Comparison of ENCODE assay signal across 12 cellular contexts in genomic region chr15:60573936-60574335, GRCh38.
A peak's percentile ranks its signal among the peaks of the same experiment; 100 is the strongest.
DNase-seq lines count a peak whose midpoint lies in the region; ATAC-seq, FAIRE-seq and TF ChIP-seq lines count a peak whose summit lies in the region.
"Had no signal": no experiment of that assay in that cellular context is flagged by ENCODE, and none has a peak within 500 bp of the region (broad histone marks: within the 10 kb centered on the region; RNA-seq: fewer than 3 reads in every experiment).

No MANE protein-coding gene starts in this region.

- H3K9me3 ChIP-seq in OCI-LY3 (ENCODE audit: insufficient read depth, low read length): no peaks in the 10 kb centered on the region
- H3K9me3 ChIP-seq in esophagus muscularis mucosa: no peaks in the 10 kb centered on the region

- peaks cover 29% of the 10 kb centered on the region for H3K4me1 ChIP-seq in OCI-LY3 (ENCODE audit: low read length)
- H3K4me1 ChIP-seq in esophagus muscularis mucosa: peaks cover 20 to 83% (median 63%) of the 10 kb centered on the region in 4 donors

- TF ChIP-seq CTCF in OCI-LY3 (IDR thresholded peaks at IDR 0.05; ENCODE audit: low read depth, low read length) (no peak), brain microvascular endothelial cell (IDR thresholded peaks at IDR 0.05; ENCODE audit: low read depth, low read length, missing control alignments) (no peak), esophagus muscularis mucosa (IDR thresholded peaks at IDR 0.05) (no peak)

- WGBS in esophagus muscularis mucosa: 96% methylated on average over 6 of the region's 6 CpGs

- peak overlapping the region; percentile 39 for H3K27ac Mint-ChIP-seq in central memory CD8-positive, alpha-beta T cell (ENCODE audit: low read depth)
- H3K27ac Mint-ChIP-seq: dendritic cell treated with granulocyte-macrophage colony-stimulating factor and Interleukin-4, amounts not matched to agents 40 ng/mL and 50 ng/mL, for 4 days had no signal

- H3K36me3 Mint-ChIP-seq in central memory CD8-positive, alpha-beta T cell (ENCODE audit: insufficient read depth): peaks cover 33% of the 10 kb centered on the region

- in situ Hi-C loops in brain microvascular endothelial cell (cut with HindIII; ENCODE audit: low pct_ligation_motif_present, low sequenced_read_pairs): no loop called here

- H3K27me3 ChIP-seq in OCI-LY3 (ENCODE audit: low read depth, low read length): peaks cover 72% of the 10 kb centered on the region
- no peaks in the 10 kb centered on the region for H3K27me3 ChIP-seq in brain microvascular endothelial cell (replicated peaks)
- H3K27me3 ChIP-seq in esophagus muscularis mucosa: no peaks in the 10 kb centered on the region

- H3K9ac ChIP-seq in OCI-LY3 (ENCODE audit: low read length): no peak overlapping the region
- H3K9ac ChIP-seq: parathyroid adenoma had no signal

- H3K4me3 Mint-ChIP-seq in central memory CD8-positive, alpha-beta T cell: peak overlapping the region; percentile 24
- H3K4me3 Mint-ChIP-seq: dendritic cell treated with granulocyte-macrophage colony-stimulating factor and Interleukin-4, amounts not matched to agents 40 ng/mL and 50 ng/mL, for 4 days had no signal

- no peak overlapping the region for H2AFZ ChIP-seq in OCI-LY3 (ENCODE audit: low read depth, low read length)
- H2AFZ ChIP-seq: parathyroid adenoma had no signal

- no peaks in the 10 kb centered on the region for H3K27me3 Mint-ChIP-seq in central memory CD8-positive, alpha-beta T cell
- H3K27me3 Mint-ChIP-seq: dendritic cell treated with granulocyte-macrophage colony-stimulating factor and Interleukin-4, amounts not matched to agents 40 ng/mL and 50 ng/mL, for 4 days had no signal

- H3K36me3 ChIP-seq in OCI-LY3 (replicated peaks; ENCODE audit: low read depth, low read length) (no peaks in the 10 kb centered on the region), brain microvascular endothelial cell (replicated peaks) (no peaks in the 10 kb centered on the region), esophagus muscularis mucosa (no peaks in the 10 kb centered on the region)

- no peaks in the 10 kb centered on the region for H3K79me2 ChIP-seq in OCI-LY3 (ENCODE audit: low read length)

- no peaks in the 10 kb centered on the region for H3K9me3 Mint-ChIP-seq in central memory CD8-positive, alpha-beta T cell
- H3K9me3 Mint-ChIP-seq: dendritic cell treated with granulocyte-macrophage colony-stimulating factor and Interleukin-4, amounts not matched to agents 40 ng/mL and 50 ng/mL, for 4 days had no signal

- peaks cover 81% of the 10 kb centered on the region for H3K4me1 Mint-ChIP-seq in central memory CD8-positive, alpha-beta T cell

- peak; percentile 54 for ATAC-seq in GM21576 (IDR thresholded peaks at IDR 0.05; ENCODE audit: unreplicated experiment)
- peak; percentile 34 for ATAC-seq in central memory CD8-positive, alpha-beta T cell (replicated peaks; ENCODE audit: extremely low read depth, poor library complexity, severe bottlenecking)
- ATAC-seq in HG02973 (IDR thresholded peaks at IDR 0.05; ENCODE audit: unreplicated experiment): no peak

- H4K20me1 ChIP-seq in OCI-LY3 (ENCODE audit: insufficient read depth, low read length): peaks cover 58% of the 10 kb centered on the region

- H3K4me3 ChIP-seq in OCI-LY3 (ENCODE audit: low read length) (peak overlapping the region; percentile 53), brain microvascular endothelial cell (ENCODE audit: low read depth, low read length) (no peak overlapping the region), esophagus muscularis mucosa (no peak overlapping the region)

- no peak for TF ChIP-seq POLR2A in esophagus muscularis mucosa (IDR thresholded peaks at IDR 0.05; ENCODE audit: low read depth)

- FAIRE-seq in GM18507 (lab: Jason Lieb, UNC): peak; percentile 78

- no peak for DNase-seq in GM18507 (ENCODE audit: extremely low spot score, insufficient read length, low read depth)
- DNase-seq in central memory CD8-positive, alpha-beta T cell (ENCODE audit: low spot score in 2 of 2): no peak
- DNase-seq in brain microvascular endothelial cell: no peak
- DNase-seq in hypothalamus (lab: John Stamatoyannopoulos, UW): no peak
- DNase-seq in esophagus muscularis mucosa (ENCODE audit: extremely low spot score): no peak
- DNase-seq: DMS153, NCI-H2171 had no signal

- H3K4me2 ChIP-seq in OCI-LY3 (ENCODE audit: low read length): peak overlapping the region; percentile 69

- H3K27ac ChIP-seq in OCI-LY3 (ENCODE audit: low read length) (no peak overlapping the region), brain microvascular endothelial cell (no peak overlapping the region), esophagus muscularis mucosa (replicated peaks in 1 of 4) (no peak overlapping the region)
- H3K27ac ChIP-seq: parathyroid adenoma had no signal

- intact Hi-C loops in esophagus muscularis mucosa (cut with DNase I): no loop called here

- no peak for TF ChIP-seq EP300 in esophagus muscularis mucosa (IDR thresholded peaks at IDR 0.05)
